In genomic region chr7:1725199-1725701, GRCh38 we compare ENCODE assay signal across 12 cellular contexts. TPM values are rescaled to one million over a fixed set of nuclear protein-coding genes. Genes with fewer than 3 reads are reported as not detected.
DNase-seq lines count a peak whose midpoint lies in the region; ATAC-seq and TF ChIP-seq lines count a peak whose summit lies in the region.
"Had no signal": no experiment of that assay in that cellular context is flagged by ENCODE, and none has a peak within 500 bp of the region (broad histone marks: within the 10 kb centered on the region; RNA-seq: fewer than 3 reads in every experiment).

No MANE protein-coding gene starts in this region.

- peaks cover 0 to 3% (median 0%) of the 10 kb centered on the region in 5 donors for H3K9me3 Mint-ChIP-seq in CD8-positive, alpha-beta memory T cell
- no peaks in the 10 kb centered on the region for H3K9me3 Mint-ChIP-seq in osteocyte (ENCODE audit: unreplicated experiment)
- H3K9me3 Mint-ChIP-seq: activated CD8-positive, alpha-beta T cell treated with anti-CD3 and anti-CD28 coated beads for 36 hours had no signal

- H3K36me3 Mint-ChIP-seq in CD8-positive, alpha-beta memory T cell = peaks cover 0 to 3% (median 0%) of the 10 kb centered on the region in 3 donors
- no peaks in the 10 kb centered on the region for H3K36me3 Mint-ChIP-seq in osteocyte (ENCODE audit: unreplicated experiment)

- no peaks in the 10 kb centered on the region for H3K27me3 ChIP-seq in psoas muscle (ENCODE audit: insufficient read depth in 3 of 3, low read length in 2 of 3)
- H3K27me3 ChIP-seq in CD8-positive, alpha-beta memory T cell (ENCODE audit: insufficient read depth, low read length, poor library complexity, severe bottlenecking) = no peaks in the 10 kb centered on the region

- H3K27me3 Mint-ChIP-seq in CD8-positive, alpha-beta memory T cell = peaks cover 12 to 21% of the 10 kb centered on the region in 2 donors
- no peaks in the 10 kb centered on the region for H3K27me3 Mint-ChIP-seq in osteocyte (ENCODE audit: unreplicated experiment)

- peaks cover 7% of the 10 kb centered on the region for H3K4me1 ChIP-seq in psoas muscle
- no peaks in the 10 kb centered on the region for H3K4me1 ChIP-seq in CD8-positive, alpha-beta memory T cell (ENCODE audit: insufficient read depth, low read length)
- H3K4me1 ChIP-seq: prostate gland had no signal

- ATAC-seq in esophagus mucosa (peak; percentile 38), psoas muscle (peak; percentile 80 to 93 (median 92)), GM18520 (IDR thresholded peaks at IDR 0.05; ENCODE audit: unreplicated experiment) (no peak)
- ATAC-seq: activated CD8-positive, alpha-beta T cell treated with anti-CD3 and anti-CD28 coated beads for 36 hours had no signal

- peak; percentile 7 for DNase-seq in HFF-Myc (ENCODE audit: extremely low read depth, low read depth)
- DNase-seq in NCI-H510A treated with DMSO at 0.1 percent for 48 hours (lab: John Stamatoyannopoulos, UW) = peak; percentile 98
- peak; percentile 39 to 92 for DNase-seq in psoas muscle
- no peak for DNase-seq in activated T-cell treated with anti-CD3 and anti-CD28 coated beads, Interleukin-2, amount 50 U/mL, for 1 hour
- no peak for DNase-seq in CD8-positive, alpha-beta memory T cell
- DNase-seq in osteocyte (ENCODE audit: extremely low spot score, unreplicated experiment) = no peak
- DNase-seq: activated CD8-positive, alpha-beta T cell treated with anti-CD3 and anti-CD28 coated beads for 36 hours; PC-9 had no signal

- no peak overlapping the region for H3K27ac Mint-ChIP-seq in CD8-positive, alpha-beta memory T cell
- H3K27ac Mint-ChIP-seq in osteocyte (ENCODE audit: unreplicated experiment) = no peak overlapping the region
- H3K27ac Mint-ChIP-seq: activated CD8-positive, alpha-beta T cell treated with anti-CD3 and anti-CD28 coated beads for 36 hours had no signal

- CTCF ChIA-PET in CD8-positive, alpha-beta memory T cell (lab: Charles Lee) = no interaction called here

- H3K36me3 ChIP-seq in psoas muscle (ENCODE audit: insufficient read depth in 1 of 2, low read depth in 1 of 2) = no peaks in the 10 kb centered on the region
- H3K36me3 ChIP-seq in CD8-positive, alpha-beta memory T cell (ENCODE audit: insufficient read depth, low read length) = no peaks in the 10 kb centered on the region
- H3K36me3 ChIP-seq: prostate gland had no signal

- H3K4me3 Mint-ChIP-seq in CD8-positive, alpha-beta memory T cell = no peak overlapping the region
- H3K4me3 Mint-ChIP-seq in osteocyte (ENCODE audit: unreplicated experiment) = no peak overlapping the region
- H3K4me3 Mint-ChIP-seq: activated CD8-positive, alpha-beta T cell treated with anti-CD3 and anti-CD28 coated beads for 36 hours had no signal

- peaks cover 11% of the 10 kb centered on the region for H3K9me3 ChIP-seq in psoas muscle
- H3K9me3 ChIP-seq in CD8-positive, alpha-beta memory T cell (ENCODE audit: low read length) = no peaks in the 10 kb centered on the region
- H3K9me3 ChIP-seq: prostate gland had no signal

- H3K4me1 Mint-ChIP-seq in CD8-positive, alpha-beta memory T cell = no peaks in the 10 kb centered on the region
- no peaks in the 10 kb centered on the region for H3K4me1 Mint-ChIP-seq in osteocyte (ENCODE audit: unreplicated experiment)

- TF ChIP-seq CTCF in HFF-Myc (IDR thresholded peaks at IDR 0.05; ENCODE audit: low read depth, low read length, missing control alignments) (no peak), psoas muscle (IDR thresholded peaks at IDR 0.05) (no peak), osteocyte (IDR thresholded peaks at IDR 0.05) (no peak)

- WGBS in psoas muscle, 3 donors = 20 to 36% (median 26%) methylated on average over 20 to 22 of the region's 22 CpGs

- peak overlapping the region; percentile 61 for H3K27ac ChIP-seq in psoas muscle
- no peak overlapping the region for H3K27ac ChIP-seq in CD8-positive, alpha-beta memory T cell (ENCODE audit: low read depth, low read length)
- H3K27ac ChIP-seq: HL-60, PC-9, prostate gland had no signal

- POLR2A ChIA-PET in CD8-positive, alpha-beta memory T cell (lab: Charles Lee) = no interaction called here

- intact Hi-C loops in psoas muscle (cut with DNase I) = no loop called here

- H3K4me3 ChIP-seq in HFF-Myc (replicated peaks; ENCODE audit: low read depth, low read length) = no peak overlapping the region
- H3K4me3 ChIP-seq in psoas muscle = no peak overlapping the region
- H3K4me3 ChIP-seq in CD8-positive, alpha-beta memory T cell (ENCODE audit: low read length) = no peak overlapping the region
- H3K4me3 ChIP-seq: PC-9, prostate gland had no signal

RNA-seq across cellular contexts. Expression of gene ELFN1, which starts 55.2 kb away (rescaled TPM):
- 0.68 TPM for total RNA-seq in esophagus mucosa
- under 1 TPM; 0.46 to 0.73 (median 0.66) TPM for total RNA-seq in psoas muscle
- under 1 TPM; 0.11 to 0.87 (median 0.27) TPM for polyA plus RNA-seq in psoas muscle
- under 1 TPM; 0.15 to 0.22 TPM for total RNA-seq in CD8-positive, alpha-beta memory T cell
- 0.20 TPM for polyA plus RNA-seq in CD8-positive, alpha-beta memory T cell
- total RNA-seq in osteocyte = 0.62 and 0.73 TPM in 2 replicates

Comparison
In these comparisons a context has a peak if more than half of its experiments do, and no peak if none do; other contexts are left out.
1. DNase-seq: peak in HFF-Myc (single experiment), NCI-H510A treated with DMSO at 0.1 percent for 48 hours (single experiment) and psoas muscle (2 of 2); none in activated T-cell treated with anti-CD3 and anti-CD28 coated beads, Interleukin-2, amount 50 U/mL, for 1 hour (single experiment), CD8-positive, alpha-beta memory T cell (0 of 5) and osteocyte (single experiment).